ENCODE assay signal across 16 cellular contexts in genomic region chr4:139053909-139054308, GRCh38.
"Had no signal": no experiment of that assay in that cellular context is flagged by ENCODE, and none has a peak within 500 bp of the region (broad histone marks: within the 10 kb centered on the region; RNA-seq: fewer than 3 reads in every experiment).

No MANE protein-coding gene starts in this region.

- DNase-seq: activated CD4-positive, alpha-beta T cell treated with anti-CD3 and anti-CD28 coated beads, Interleukin-2, amount 50 U/mL, for 48 hours; erythroblast; heart right ventricle; left colon; midbrain; nucleus accumbens; posterior cingulate gyrus; stimulated activated CD4-positive, alpha-beta T cell treated with anti-CD3 and anti-CD28 coated beads, Interleukin-15, amount 100 ng/mL, for 24 hours; stimulated activated CD4-positive, alpha-beta T cell treated with anti-CD3 and anti-CD28 coated beads, Interleukin-4, amount 100 ng/mL, for 1 hour; T-helper 1 cell had no signal

- H3K9me3 ChIP-seq: ascending aorta, breast epithelium, gastroesophageal sphincter, heart right ventricle, thoracic aorta had no signal

- H3K4me3 ChIP-seq: ascending aorta, breast epithelium, gastroesophageal sphincter, heart right ventricle, skin epidermis, thoracic aorta had no signal

- H3K27ac ChIP-seq: ascending aorta, breast epithelium, skin epidermis, thoracic aorta, VCaP had no signal

- H3K4me1 ChIP-seq: breast epithelium had no signal

- H3K36me3 ChIP-seq: breast epithelium had no signal

- ATAC-seq: gastroesophageal sphincter, left colon had no signal

- H3K27me3 ChIP-seq: ascending aorta, breast epithelium, gastroesophageal sphincter, heart right ventricle had no signal
